ENCODE assay signal across 1 cellular context in genomic region chr6:108850669-108851467, GRCh38.
TF ChIP-seq lines count a peak whose summit lies in the region.

No MANE protein-coding gene starts in this region.

TF ChIP-seq in HepG2, 621 proteins besides CTCF, POLR2A, EP300 and RAD21 (continued from another document and continues in another):
- TF ChIP-seq AFF4 (CRISPR knock-in tag; IDR thresholded peaks at IDR 0.05) (no peak), THAP8 (CRISPR knock-in tag; IDR thresholded peaks at IDR 0.05; ENCODE audit: borderline replicate concordance) (no peak), TFAP4 (IDR thresholded peaks at IDR 0.05; ENCODE audit: borderline replicate concordance, low read depth) (peak; percentile 52; the same call in 1 of the 2 replicates), ESRRA (CRISPR knock-in tag; IDR thresholded peaks at IDR 0.05; ENCODE audit: low read depth) (0 out of 2 replicates have a peak, but pooled peaks have one; percentile 29), PRPF4 (IDR thresholded peaks at IDR 0.05; ENCODE audit: low read depth, low read length, poor library complexity, severe bottlenecking) (no peak), FOXJ3 (CRISPR knock-in tag; IDR thresholded peaks at IDR 0.05; ENCODE audit: borderline replicate concordance) (0 out of 2 replicates have a peak, but pooled peaks have one; percentile 34), ZHX2 (IDR thresholded peaks at IDR 0.05; ENCODE audit: low read depth) (peak; percentile 17; the same call in 1 of the 2 replicates), ZHX2 (CRISPR knock-in tag; IDR thresholded peaks at IDR 0.05; ENCODE audit: borderline replicate concordance) (no peak), ZNF10 (CRISPR knock-in tag; IDR thresholded peaks at IDR 0.05; ENCODE audit: borderline replicate concordance, low read depth) (no peak), PHB2 (IDR thresholded peaks at IDR 0.05; ENCODE audit: partially characterized antibody) (no peak), ZNF280D (CRISPR knock-in tag; IDR thresholded peaks at IDR 0.05) (no peak), TEF (CRISPR knock-in tag; IDR thresholded peaks at IDR 0.05) (peak; percentile 68; the same call in 1 of the 2 replicates), ZNF619 (CRISPR knock-in tag; IDR thresholded peaks at IDR 0.05) (no peak), EZH2 (conservative IDR thresholded peaks at IDR 0.05; ENCODE audit: low read depth, low read length) (no peak), MYC (CRISPR knock-in tag; IDR thresholded peaks at IDR 0.05; ENCODE audit: borderline replicate concordance) (peak; percentile 46; the same call in 1 of the 2 replicates), PHF20 (CRISPR knock-in tag; IDR thresholded peaks at IDR 0.05) (no peak), MLLT10 (CRISPR knock-in tag; IDR thresholded peaks at IDR 0.05) (no peak), ZSCAN20 (CRISPR knock-in tag; IDR thresholded peaks at IDR 0.05; ENCODE audit: borderline replicate concordance) (no peak), ZBTB46 (CRISPR knock-in tag; IDR thresholded peaks at IDR 0.05; ENCODE audit: borderline replicate concordance) (no peak), NFATC3 (CRISPR knock-in tag; IDR thresholded peaks at IDR 0.05) (no peak), CENPX (CRISPR knock-in tag; IDR thresholded peaks at IDR 0.05) (no peak), ETS1 (CRISPR knock-in tag; IDR thresholded peaks at IDR 0.05) (no peak), ZSCAN5A (CRISPR knock-in tag; IDR thresholded peaks at IDR 0.05; ENCODE audit: borderline replicate concordance) (no peak), ZNF577 (CRISPR knock-in tag; IDR thresholded peaks at IDR 0.05; ENCODE audit: borderline replicate concordance, low read depth) (no peak), REL (CRISPR knock-in tag; conservative IDR thresholded peaks at IDR 0.05) (no peak), KDM4B (CRISPR knock-in tag; IDR thresholded peaks at IDR 0.05) (no peak), KLF16 (CRISPR knock-in tag; IDR thresholded peaks at IDR 0.05) (no peak), ZNF136 (CRISPR knock-in tag; IDR thresholded peaks at IDR 0.05; ENCODE audit: low read depth) (no peak), MTA3 (CRISPR knock-in tag; IDR thresholded peaks at IDR 0.05) (no peak), ZNF580 (CRISPR knock-in tag; IDR thresholded peaks at IDR 0.05; ENCODE audit: borderline replicate concordance, low read depth) (no peak), PAXIP1 (CRISPR knock-in tag; conservative IDR thresholded peaks at IDR 0.05) (peak; percentile 25; the same call in 1 of the 2 replicates)
